36 cellular contexts compared by ENCODE assay signal in genomic region chr7:89797965-89798598, GRCh38.
"Had no signal": no experiment of that assay in that cellular context is flagged by ENCODE, and none has a peak within 500 bp of the region (broad histone marks: within the 10 kb centered on the region; RNA-seq: fewer than 3 reads in every experiment).

No MANE protein-coding gene starts in this region.

- H3K4me1 Mint-ChIP-seq: activated B cell treated with CpG ODN at 0.5 μM for 24 hours; activated CD4-positive, alpha-beta T cell treated with anti-CD3 and anti-CD28 coated beads, Interleukin-2, amount 10 ng/mL, durations not matched to agents 24 days and 14 days; activated naive CD8-positive, alpha-beta T cell treated with anti-CD3 and anti-CD28 coated beads for 36 hours; activated T-helper 17 cell treated with anti-CD3 and anti-CD28 coated beads, Interleukin-2, amount 50 U/mL, for 72 hours; brain had no signal

- H3K27me3 Mint-ChIP-seq: activated B cell treated with CpG ODN at 0.5 μM for 24 hours; activated CD4-positive, alpha-beta T cell treated with anti-CD3 and anti-CD28 coated beads, Interleukin-2, amount 10 ng/mL, durations not matched to agents 24 days and 14 days; activated CD8-positive, alpha-beta T cell treated with anti-CD3 and anti-CD28 coated beads for 36 hours; activated naive CD8-positive, alpha-beta T cell treated with anti-CD3 and anti-CD28 coated beads for 36 hours; activated T-helper 17 cell treated with anti-CD3 and anti-CD28 coated beads, Interleukin-2, amount 50 U/mL, for 72 hours had no signal

- H3K9me3 ChIP-seq: adrenal gland, ascending aorta had no signal

- ATAC-seq: activated CD8-positive, alpha-beta T cell treated with anti-CD3 and anti-CD28 coated beads for 36 hours; activated naive CD4-positive, alpha-beta T cell treated with anti-CD3 and anti-CD28 coated beads, Interleukin-2, amount 50 U/mL, for 72 hours; activated T-cell treated with anti-CD3 and anti-CD28 coated beads, Interleukin-2, amount 50 U/mL, for 4 hours; activated T-cell treated with anti-CD3 and anti-CD28 coated beads, Interleukin-2, amount 50 U/mL, for 72 hours; activated T-helper 17 cell treated with anti-CD3 and anti-CD28 coated beads, Interleukin-2, amount 50 U/mL, for 72 hours had no signal

- H3K9me3 Mint-ChIP-seq: activated CD4-positive, alpha-beta memory T cell treated with anti-CD3 and anti-CD28 coated beads for 36 hours; activated CD4-positive, alpha-beta T cell treated with anti-CD3 and anti-CD28 coated beads, Interleukin-2, amount 10 ng/mL, durations not matched to agents 24 days and 14 days; activated CD8-positive, alpha-beta T cell treated with anti-CD3 and anti-CD28 coated beads for 36 hours; activated naive CD4-positive, alpha-beta T cell treated with anti-CD3 and anti-CD28 coated beads for 36 hours; activated naive CD8-positive, alpha-beta T cell treated with anti-CD3 and anti-CD28 coated beads for 36 hours; activated T-cell treated with anti-CD3 and anti-CD28 coated beads, Interleukin-2, amount 50 U/mL, for 4 hours; activated T-helper 1 cell treated with anti-CD3 and anti-CD28 coated beads, Interleukin-12 subunit alpha, Interleukin-12 subunit beta, Interleukin-2, Interleukin-4 antibody, amounts not matched to agents 30 ng/mL and 10 ng/mL and 1 ng/mL, durations not matched to agents 14 hours and 24 hours and 36 hours; T-helper 2 cell treated with Interferon-gamma antibody and Interleukin-4, amounts not matched to agents 5 μg/mL and 100 μg/mL, for 36 hours had no signal

- H3K4me3 Mint-ChIP-seq: activated B cell treated with CpG ODN at 0.5 μM for 24 hours; activated CD4-positive, alpha-beta memory T cell treated with anti-CD3 and anti-CD28 coated beads for 36 hours; activated CD4-positive, alpha-beta T cell treated with anti-CD3 and anti-CD28 coated beads, Interleukin-2, amount 10 ng/mL, durations not matched to agents 24 days and 14 days; activated CD8-positive, alpha-beta T cell treated with anti-CD3 and anti-CD28 coated beads for 36 hours; activated naive CD4-positive, alpha-beta T cell treated with anti-CD3 and anti-CD28 coated beads for 36 hours; activated naive CD8-positive, alpha-beta T cell treated with anti-CD3 and anti-CD28 coated beads for 36 hours; activated T-cell treated with anti-CD3 and anti-CD28 coated beads, Interleukin-2, amount 50 U/mL, for 4 hours; activated T-cell treated with anti-CD3 and anti-CD28 coated beads, Interleukin-2, amount 50 U/mL, for 72 hours; activated T-helper 1 cell treated with anti-CD3 and anti-CD28 coated beads, Interleukin-12 subunit alpha, Interleukin-12 subunit beta, Interleukin-2, Interleukin-4 antibody, amounts not matched to agents 30 ng/mL and 10 ng/mL and 1 ng/mL, durations not matched to agents 14 hours and 24 hours and 36 hours; activated T-helper 17 cell treated with anti-CD3 and anti-CD28 coated beads, Interleukin-2, amount 50 U/mL, for 72 hours; brain; T-helper 1 cell treated with Interleukin-12 subunit alpha and Interleukin-12 subunit beta and Interleukin-4 antibody, amounts not matched to agents 30 μg/mL and 1 μg/mL, for 36 hours; T-helper 2 cell treated with Interferon-gamma antibody and Interleukin-4, amounts not matched to agents 5 μg/mL and 100 μg/mL, for 36 hours had no signal

- H3K27me3 ChIP-seq: adrenal gland, ascending aorta, cardiac muscle cell had no signal

- H3K36me3 ChIP-seq: adrenal gland, ascending aorta, cardiac muscle cell had no signal

- H3K4me1 ChIP-seq: adrenal gland, ascending aorta had no signal

- H3K27ac Mint-ChIP-seq: activated B cell treated with CpG ODN at 0.5 μM for 24 hours; activated CD4-positive, alpha-beta memory T cell treated with anti-CD3 and anti-CD28 coated beads for 36 hours; activated CD4-positive, alpha-beta T cell treated with anti-CD3 and anti-CD28 coated beads, Interleukin-2, amount 10 ng/mL, durations not matched to agents 24 days and 14 days; activated CD8-positive, alpha-beta T cell treated with anti-CD3 and anti-CD28 coated beads for 36 hours; activated naive CD4-positive, alpha-beta T cell treated with anti-CD3 and anti-CD28 coated beads for 36 hours; activated naive CD4-positive, alpha-beta T cell treated with anti-CD3 and anti-CD28 coated beads, Interleukin-2, amount 50 U/mL, for 72 hours; activated naive CD8-positive, alpha-beta T cell treated with anti-CD3 and anti-CD28 coated beads for 36 hours; activated T-cell treated with anti-CD3 and anti-CD28 coated beads, Interleukin-2, amount 50 U/mL, for 72 hours; activated T-helper 1 cell treated with anti-CD3 and anti-CD28 coated beads, Interleukin-12 subunit alpha, Interleukin-12 subunit beta, Interleukin-2, Interleukin-4 antibody, amounts not matched to agents 30 ng/mL and 10 ng/mL and 1 ng/mL, durations not matched to agents 14 hours and 24 hours and 36 hours; activated T-helper 17 cell treated with anti-CD3 and anti-CD28 coated beads, Interleukin-2, amount 50 U/mL, for 72 hours; brain; T-helper 1 cell treated with Interleukin-12 subunit alpha and Interleukin-12 subunit beta and Interleukin-4 antibody, amounts not matched to agents 30 μg/mL and 1 μg/mL, for 36 hours; T-helper 2 cell treated with Interferon-gamma antibody and Interleukin-4, amounts not matched to agents 5 μg/mL and 100 μg/mL, for 36 hours had no signal

- FAIRE-seq: bronchial epithelial cell, TTC549 had no signal

- H3K4me3 ChIP-seq: adrenal gland, ascending aorta, cardiac muscle cell had no signal

- H3K27ac ChIP-seq: adrenal gland, ascending aorta, cardiac muscle cell, VCaP had no signal

- DNase-seq: activated B cell treated with CpG ODN at 0.5 μM for 24 hours; activated CD4-positive, alpha-beta memory T cell treated with anti-CD3 and anti-CD28 coated beads for 36 hours; activated CD4-positive, alpha-beta T cell treated with anti-CD3 and anti-CD28 coated beads for 4 hours; activated CD4-positive, alpha-beta T cell treated with anti-CD3 and anti-CD28 coated beads, Interleukin-2, amount 10 ng/mL, durations not matched to agents 24 days and 14 days; activated CD4-positive, alpha-beta T cell treated with anti-CD3 and anti-CD28 coated beads, Interleukin-2, amount 50 U/mL, for 1 hour; activated CD4-positive, alpha-beta T cell treated with anti-CD3 and anti-CD28 coated beads, Interleukin-2, amount 50 U/mL, for 4 hours; activated CD4-positive, CD25-positive, alpha-beta regulatory T cell treated with anti-CD3 and anti-CD28 coated beads, Interleukin-2, amount 50 U/mL, for 72 hours; activated CD8-positive, alpha-beta memory T cell treated with anti-CD3 and anti-CD28 coated beads, Interleukin-2, amount 50 U/mL, for 4 hours; activated CD8-positive, alpha-beta T cell treated with anti-CD3 and anti-CD28 coated beads for 36 hours; activated effector memory CD4-positive, alpha-beta T cell treated with anti-CD3 and anti-CD28 coated beads, Interleukin-2, amount 50 U/mL, for 16 hours; activated gamma-delta T cell treated with Interleukin-2 at 50 U/mL for 16 hours; activated naive CD4-positive, alpha-beta T cell; activated naive CD4-positive, alpha-beta T cell treated with anti-CD3 and anti-CD28 coated beads for 36 hours; activated naive CD4-positive, alpha-beta T cell treated with anti-CD3 and anti-CD28 coated beads, Interleukin-2, amount 50 U/mL, for 16 hours; activated naive CD8-positive, alpha-beta T cell treated with anti-CD3 and anti-CD28 coated beads for 36 hours; activated T-cell treated with anti-CD3 and anti-CD28 coated beads for 4 hours; activated T-cell treated with anti-CD3 and anti-CD28 coated beads, Interleukin-2, amount 50 U/mL, for 1 hour; activated T-cell treated with anti-CD3 and anti-CD28 coated beads, Interleukin-2, amount 50 U/mL, for 4 hours; activated T-cell treated with anti-CD3 and anti-CD28 coated beads, Interleukin-2, amount 50 U/mL, for 72 hours; adrenal gland; amniotic stem cell; caudate nucleus; T-helper 1 cell; T-helper 2 cell; T-helper 9 cell had no signal

- H3K36me3 Mint-ChIP-seq: activated CD4-positive, alpha-beta memory T cell treated with anti-CD3 and anti-CD28 coated beads for 36 hours; activated naive CD4-positive, alpha-beta T cell treated with anti-CD3 and anti-CD28 coated beads, Interleukin-2, amount 50 U/mL, for 72 hours; activated naive CD8-positive, alpha-beta T cell treated with anti-CD3 and anti-CD28 coated beads for 36 hours; brain had no signal
